ENCODE assay signal across 8 cellular contexts in genomic region chr16:89923640-89924297, GRCh38. TPM values are rescaled to one million over a fixed set of nuclear protein-coding genes. Genes with fewer than 3 reads are reported as not detected.
DNase-seq lines count a peak whose midpoint lies in the region; ATAC-seq and TF ChIP-seq lines count a peak whose summit lies in the region.

No MANE protein-coding gene starts in this region.

- H3K27me3 Mint-ChIP-seq in MCF 10A (ENCODE audit: insufficient read depth, unreplicated experiment), result no peaks in the 10 kb centered on the region
- peaks cover 33% of the 10 kb centered on the region for H3K27me3 Mint-ChIP-seq in T-helper 2 cell treated with Interferon-gamma antibody and Interleukin-4, amounts not matched to agents 5 μg/mL and 100 μg/mL, for 36 hours (ENCODE audit: low read depth)

- peak overlapping the region; percentile 74 for H3K4me3 Mint-ChIP-seq in MCF 10A (ENCODE audit: unreplicated experiment)
- no peak overlapping the region for H3K4me3 Mint-ChIP-seq in T-helper 2 cell treated with Interferon-gamma antibody and Interleukin-4, amounts not matched to agents 5 μg/mL and 100 μg/mL, for 36 hours

- peaks cover 13% of the 10 kb centered on the region for H3K36me3 Mint-ChIP-seq in MCF 10A (ENCODE audit: insufficient read depth, unreplicated experiment)
- no peaks in the 10 kb centered on the region for H3K36me3 Mint-ChIP-seq in T-helper 2 cell treated with Interferon-gamma antibody and Interleukin-4, amounts not matched to agents 5 μg/mL and 100 μg/mL, for 36 hours (ENCODE audit: low read depth)

- DNase-seq in AG10803 (ENCODE audit: low read depth) (no peak), MCF 10A (ENCODE audit: unreplicated experiment) (no peak), myocyte (ENCODE audit: low read depth) (peak; percentile 25), amniotic stem cell (lab: John Stamatoyannopoulos, UW) (no peak)
- no peak for DNase-seq in Jurkat, Clone E6-1 (ENCODE audit: low read depth, low spot score)
- DNase-seq in T-helper 2 cell treated with Interferon-gamma antibody and Interleukin-4, amounts not matched to agents 5 μg/mL and 100 μg/mL, for 36 hours (ENCODE audit: low spot score), result no peak

- H3K4me3 ChIP-seq in AG10803 (ENCODE audit: low read length), result peak overlapping the region; percentile 73
- H3K4me3 ChIP-seq in Jurkat, Clone E6-1 (ENCODE audit: low read length), result peak overlapping the region; percentile 28

- CTCF ChIA-PET in MCF 10A (lab: Yijun Ruan, JAX), result interaction anchor here (1.1 kb wide), 1 partner anchor 217 kb away, joined by 3 read pairs; no protein-coding TSS in a partner anchor

- POLR2A ChIA-PET in MCF 10A (lab: Yijun Ruan, JAX), result interaction anchor here (0.5 to 4.0 kb wide), 8 partner anchors 8 to 237 kb away, joined by 3 to 31 read pairs (median 4); partner anchors contain the start of genes CDK10, DEF8 and TCF25

- no peak overlapping the region for H3K27ac Mint-ChIP-seq in MCF 10A (ENCODE audit: low read depth, unreplicated experiment)
- H3K27ac Mint-ChIP-seq in T-helper 2 cell treated with Interferon-gamma antibody and Interleukin-4, amounts not matched to agents 5 μg/mL and 100 μg/mL, for 36 hours, result no peak overlapping the region

- no peaks in the 10 kb centered on the region for H3K9me3 Mint-ChIP-seq in MCF 10A (ENCODE audit: unreplicated experiment)
- no peaks in the 10 kb centered on the region for H3K9me3 Mint-ChIP-seq in T-helper 2 cell treated with Interferon-gamma antibody and Interleukin-4, amounts not matched to agents 5 μg/mL and 100 μg/mL, for 36 hours

- intact Hi-C loops in MCF 10A (cut with micrococcal nuclease), result loop anchor here (5.0 kb wide), 1 partner anchor 221 kb away; the partner anchor contains the start of gene SPATA2L

- ATAC-seq in GM19397 (IDR thresholded peaks at IDR 0.05; ENCODE audit: unreplicated experiment), result no peak
- ATAC-seq in GM21515 (IDR thresholded peaks at IDR 0.05; ENCODE audit: unreplicated experiment), result no peak

- peaks cover 8% of the 10 kb centered on the region for H3K4me1 Mint-ChIP-seq in MCF 10A (ENCODE audit: insufficient read depth, unreplicated experiment)
- peaks cover 22% of the 10 kb centered on the region for H3K4me1 Mint-ChIP-seq in T-helper 2 cell treated with Interferon-gamma antibody and Interleukin-4, amounts not matched to agents 5 μg/mL and 100 μg/mL, for 36 hours (ENCODE audit: low read depth)

- no peak for TF ChIP-seq CTCF in AG10803 (conservative IDR thresholded peaks at IDR 0.05; ENCODE audit: low read length)
- TF ChIP-seq CTCF in MCF 10A (IDR thresholded peaks at IDR 0.05; ENCODE audit: unreplicated experiment), result no peak

- BruUV-seq in MCF 10A (replicated peaks; lab: Mats Ljungman, UMichigan), result TSS peak; percentile 52

RNA-seq across cellular contexts. Expression of gene TUBB3, which starts 0.6 kb away (rescaled TPM):
- 21.3 TPM for polyA plus RNA-seq in Jurkat, Clone E6-1 (2012; ENCODE audit: insufficient read depth, insufficient read length)
- 20.2 and 23.0 TPM in 2 replicates for total RNA-seq in MCF 10A (2022)
- total RNA-seq in myocyte, result 152 and 164 TPM in 2 replicates
- polyA plus RNA-seq in myocyte (2012), result 132 TPM

RNA-seq across cellular contexts. Expression of gene MC1R, which starts 5.1 kb away (rescaled TPM):
- polyA plus RNA-seq in Jurkat, Clone E6-1 (2012; ENCODE audit: insufficient read depth, insufficient read length), result 4.5 TPM
- total RNA-seq in MCF 10A (2022) (12.0 and 13.1 TPM in 2 replicates), myocyte (3.1 and 4.4 TPM in 2 replicates)
- polyA plus RNA-seq in myocyte (2012), result 6.2 TPM

RNA-seq across cellular contexts. Expression of gene DEF8, which starts 24.8 kb away (rescaled TPM):
- 47.1 TPM for polyA plus RNA-seq in Jurkat, Clone E6-1 (2012; ENCODE audit: insufficient read depth, insufficient read length)
- total RNA-seq in MCF 10A (2022) (68.8 and 78.2 TPM in 2 replicates), myocyte (92.0 and 94.7 TPM in 2 replicates)
- polyA plus RNA-seq in myocyte (2012), result 77.8 TPM

RNA-seq across cellular contexts. Expression of gene TCF25, which starts 50.4 kb away (rescaled TPM):
- polyA plus RNA-seq in Jurkat, Clone E6-1 (2012; ENCODE audit: insufficient read depth, insufficient read length), result 189 TPM
- total RNA-seq in MCF 10A (2022), result 200 and 239 TPM in 2 replicates
- 169 and 183 TPM in 2 replicates for total RNA-seq in myocyte
- polyA plus RNA-seq in myocyte (2012), result 206 TPM
